12 cellular contexts compared by ENCODE assay signal in the genomic region with DNA sequence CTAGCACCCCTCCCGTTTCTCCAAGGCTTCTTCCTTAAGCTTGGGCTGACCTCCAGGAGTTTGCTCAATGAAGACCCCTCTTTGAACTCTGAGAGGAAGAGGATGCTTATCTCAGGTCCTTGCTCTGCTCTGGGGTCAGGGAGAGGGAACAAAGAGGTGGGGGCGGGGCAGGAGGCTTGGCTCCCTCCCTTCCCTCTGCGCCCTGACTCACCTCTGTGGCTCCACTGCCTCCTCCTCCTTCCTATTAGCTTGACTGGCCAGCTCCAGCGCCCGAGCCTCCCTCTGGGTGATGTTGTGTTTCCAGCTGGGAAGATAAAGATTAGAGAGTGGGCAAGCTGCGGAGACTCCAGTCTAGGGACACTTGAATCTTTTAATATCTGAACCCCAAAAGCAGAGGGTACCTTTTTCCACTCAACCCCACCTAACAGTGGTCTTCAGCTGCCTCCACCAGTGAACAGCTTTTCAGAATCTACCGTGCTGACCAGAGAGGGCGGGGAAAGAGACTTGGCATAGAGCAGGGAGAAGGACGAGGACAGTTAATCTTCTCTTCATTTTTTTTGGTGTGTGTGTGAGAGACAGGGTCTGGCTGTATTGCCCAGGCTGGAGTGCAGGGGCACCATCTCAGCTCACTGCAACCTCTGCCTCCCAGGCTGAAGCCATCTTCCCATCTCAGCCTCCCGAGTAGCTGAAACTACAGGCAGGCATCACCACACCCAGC. TPM values are rescaled to one million over a fixed set of nuclear protein-coding genes. Genes with fewer than 3 reads are reported as not detected.
DNase-seq lines count a peak whose midpoint lies in the region; ATAC-seq and TF ChIP-seq lines count a peak whose summit lies in the region.
"Had no signal": no experiment of that assay in that cellular context is flagged by ENCODE, and none has a peak within 500 bp of the region (broad histone marks: within the 10 kb centered on the region; RNA-seq: fewer than 3 reads in every experiment).

No MANE protein-coding gene starts in this region.

- no peak for TF ChIP-seq CTCF in fibroblast of pulmonary artery (IDR thresholded peaks at IDR 0.05; ENCODE audit: low read length, missing control alignments)
- TF ChIP-seq CTCF in vagina (IDR thresholded peaks at IDR 0.05) = no peak

- H3K4me3 ChIP-seq in H7 (ENCODE audit: insufficient read depth, low read depth, low read length) (no peak overlapping the region), SJSA1 (no peak overlapping the region), fibroblast of pulmonary artery (replicated peaks; ENCODE audit: low read depth, low read length) (no peak overlapping the region), vagina (no peak overlapping the region)
- H3K4me3 ChIP-seq: right atrium auricular region had no signal

- no peak for TF ChIP-seq POLR2A in vagina (IDR thresholded peaks at IDR 0.05)

- intact Hi-C loops in vagina (cut with DNase I) = loop anchor here (10.0 kb wide), 1 partner anchor 63 kb away; no protein-coding TSS in a partner anchor

- H3K9me3 ChIP-seq in SJSA1 (replicated peaks) = no peaks in the 10 kb centered on the region; the same call in 1 of the 2 replicates
- H3K9me3 ChIP-seq in vagina = no peaks in the 10 kb centered on the region
- H3K9me3 ChIP-seq: right atrium auricular region had no signal

- H3K4me1 ChIP-seq in SJSA1 (replicated peaks) (peaks cover 17% of the 10 kb centered on the region), vagina (no peaks in the 10 kb centered on the region)
- H3K4me1 ChIP-seq: right atrium auricular region had no signal

- H3K36me3 ChIP-seq in H7 (replicated peaks; ENCODE audit: control insufficient read depth, insufficient read depth, low read length) = no peaks in the 10 kb centered on the region
- H3K36me3 ChIP-seq in SJSA1 = no peaks in the 10 kb centered on the region
- H3K36me3 ChIP-seq in vagina = no peaks in the 10 kb centered on the region
- H3K36me3 ChIP-seq: right atrium auricular region had no signal

- no peak for ATAC-seq in GM21423 (IDR thresholded peaks at IDR 0.05; ENCODE audit: unreplicated experiment)

- H3K27ac ChIP-seq in SJSA1 (no peak overlapping the region), vagina (no peak overlapping the region)
- H3K27ac ChIP-seq: right atrium auricular region had no signal

- H3K27me3 ChIP-seq in H7 (ENCODE audit: control insufficient read depth, insufficient read depth, low read length) (no peaks in the 10 kb centered on the region), SJSA1 (replicated peaks) (no peaks in the 10 kb centered on the region), vagina (no peaks in the 10 kb centered on the region)
- H3K27me3 ChIP-seq: right atrium auricular region had no signal

- peak; percentile 80 for DNase-seq in H7
- peak; percentile 60 to 76 for DNase-seq in SJSA1 (ENCODE audit: low read depth in 1 of 2, low spot score in 2 of 2)
- peak; percentile 52 for DNase-seq in fibroblast of pulmonary artery (ENCODE audit: low read depth)
- DNase-seq in renal cortical epithelial cell (ENCODE audit: low read depth) = peak; percentile 39
- no peak for DNase-seq in COR-L47 (lab: John Stamatoyannopoulos, UW)
- no peak for DNase-seq in GM19240 (ENCODE audit: insufficient read length, low spot score)
- no peak for DNase-seq in vagina (ENCODE audit: extremely low spot score in 2 of 2)
- DNase-seq: NCI-H510A had no signal

RNA-seq across cellular contexts. Expression of gene GIP, which starts 6.7 kb away (rescaled TPM):
- 0.52 and 2.1 TPM in 2 replicates for total RNA-seq in H7 (2014; rRNA removed; shearing (Covaris generic))
- total RNA-seq in SJSA1 (2014; rRNA removed; shearing (Covaris generic)) = not detected in 2 replicates
- total RNA-seq in renal cortical epithelial cell = not detected in 2 replicates
- not detected for total RNA-seq in vagina
- total RNA-seq: dermis microvascular lymphatic vessel endothelial cell, kidney epithelial cell, right atrium auricular region had no signal

RNA-seq across cellular contexts. Expression of gene SNF8, which starts 17.0 kb away (rescaled TPM):
- 62.3 and 98.0 TPM in 2 replicates for total RNA-seq in H7 (2014; rRNA removed; shearing (Covaris generic))
- 212 and 238 TPM in 2 replicates for total RNA-seq in SJSA1 (2014; rRNA removed; shearing (Covaris generic))
- total RNA-seq in renal cortical epithelial cell (83.9 and 133 TPM in 2 replicates), vagina (64.1 TPM)

RNA-seq across cellular contexts. Expression of gene IGF2BP1, which starts 35.5 kb away (rescaled TPM):
- total RNA-seq in H7 (2014; rRNA removed; shearing (Covaris generic)) = 105 and 124 TPM in 2 replicates
- 5.0 and 8.7 TPM in 2 replicates for total RNA-seq in SJSA1 (2014; rRNA removed; shearing (Covaris generic))
- 0.45 and 1.4 TPM in 2 replicates for total RNA-seq in renal cortical epithelial cell
- not detected for total RNA-seq in vagina
- total RNA-seq: right atrium auricular region had no signal

RNA-seq across cellular contexts. Expression of gene UBE2Z, which starts 53.5 kb away (rescaled TPM):
- total RNA-seq in H7 (2014; rRNA removed; shearing (Covaris generic)) = 65.4 and 67.2 TPM in 2 replicates
- 109 and 119 TPM in 2 replicates for total RNA-seq in SJSA1 (2014; rRNA removed; shearing (Covaris generic))
- 71.5 and 97.1 TPM in 2 replicates for total RNA-seq in renal cortical epithelial cell
- total RNA-seq in vagina = 67.3 TPM

Comparison
In these comparisons a context has a peak if more than half of its experiments do, and no peak if none do; other contexts are left out.
1. DNase-seq: peak in H7 (single experiment), SJSA1 (2 of 2), fibroblast of pulmonary artery (single experiment) and renal cortical epithelial cell (single experiment); none in COR-L47 (single experiment), GM19240 (single experiment) and vagina (0 of 2).
2. RNA of gene IGF2BP1, which starts 35.5 kb away (total RNA-seq): 105 to 124 TPM in H7; 5.0 to 8.7 TPM in SJSA1, 0.45 to 1.4 TPM in renal cortical epithelial cell and not detected in vagina (single experiment); every median in the first group is over 10 times any median in the second.